Comparison of ENCODE assay signal across 14 cellular contexts in genomic region chr2:128298846-128299507, GRCh38.
"Had no signal": no experiment of that assay in that cellular context is flagged by ENCODE, and none has a peak within 500 bp of the region (broad histone marks: within the 10 kb centered on the region; RNA-seq: fewer than 3 reads in every experiment).

No MANE protein-coding gene starts in this region.

- H3K9me3 ChIP-seq: breast epithelium, pancreas, thyroid gland had no signal

- H3K9me3 Mint-ChIP-seq: activated T-helper 1 cell treated with anti-CD3 and anti-CD28 coated beads, Interleukin-12 subunit alpha, Interleukin-12 subunit beta, Interleukin-2, Interleukin-4 antibody, amounts not matched to agents 30 ng/mL and 10 ng/mL and 1 ng/mL, durations not matched to agents 14 hours and 24 hours and 36 hours; nephron had no signal

- DNase-seq: activated CD4-positive, CD25-positive, alpha-beta regulatory T cell treated with anti-CD3 and anti-CD28 coated beads, Interleukin-2, amount 50 U/mL, for 72 hours; activated naive CD8-positive, alpha-beta T cell treated with anti-CD3 and anti-CD28 coated beads, Interleukin-2, amount 10 ng/mL, durations not matched to agents 7 days and 5 days; anterior cingulate cortex; mesendoderm; stimulated activated CD4-positive, alpha-beta T cell treated with anti-CD3 and anti-CD28 coated beads, Interleukin-2, amount 100 ng/mL, for 48 hours; stimulated activated naive B cell treated with anti-CD40 and anti-IgM and Interleukin-4, amounts not matched to agents 10 μg/mL and 1 μg/mL and 100 μg/mL, for 72 hours; T-helper 1 cell; T1000; thyroid gland had no signal

- H3K27ac Mint-ChIP-seq: activated naive CD8-positive, alpha-beta T cell treated with anti-CD3 and anti-CD28 coated beads, Interleukin-2, amount 10 ng/mL, durations not matched to agents 7 days and 5 days; activated T-helper 1 cell treated with anti-CD3 and anti-CD28 coated beads, Interleukin-12 subunit alpha, Interleukin-12 subunit beta, Interleukin-2, Interleukin-4 antibody, amounts not matched to agents 30 ng/mL and 10 ng/mL and 1 ng/mL, durations not matched to agents 14 hours and 24 hours and 36 hours; nephron; stimulated activated naive B cell treated with anti-CD40 and anti-IgM and Interleukin-4, amounts not matched to agents 10 μg/mL and 1 μg/mL and 100 μg/mL, for 72 hours had no signal

- H3K4me1 ChIP-seq: pancreas, thyroid gland had no signal

- ATAC-seq: left lobe of liver; pancreas; stimulated activated naive B cell treated with anti-CD40 and anti-IgM and Interleukin-4, amounts not matched to agents 10 μg/mL and 1 μg/mL and 100 μg/mL, for 72 hours had no signal

- H3K4me3 ChIP-seq: breast epithelium, pancreas, thyroid gland had no signal

- H3K27me3 ChIP-seq: breast epithelium, pancreas, thyroid gland had no signal

- H3K4me3 Mint-ChIP-seq: activated naive CD8-positive, alpha-beta T cell treated with anti-CD3 and anti-CD28 coated beads, Interleukin-2, amount 10 ng/mL, durations not matched to agents 7 days and 5 days; activated T-helper 1 cell treated with anti-CD3 and anti-CD28 coated beads, Interleukin-12 subunit alpha, Interleukin-12 subunit beta, Interleukin-2, Interleukin-4 antibody, amounts not matched to agents 30 ng/mL and 10 ng/mL and 1 ng/mL, durations not matched to agents 14 hours and 24 hours and 36 hours; nephron; stimulated activated naive B cell treated with anti-CD40 and anti-IgM and Interleukin-4, amounts not matched to agents 10 μg/mL and 1 μg/mL and 100 μg/mL, for 72 hours had no signal

- H3K27me3 Mint-ChIP-seq: activated naive CD8-positive, alpha-beta T cell treated with anti-CD3 and anti-CD28 coated beads, Interleukin-2, amount 10 ng/mL, durations not matched to agents 7 days and 5 days; stimulated activated naive B cell treated with anti-CD40 and anti-IgM and Interleukin-4, amounts not matched to agents 10 μg/mL and 1 μg/mL and 100 μg/mL, for 72 hours had no signal

- H3K36me3 ChIP-seq: breast epithelium, pancreas, thyroid gland had no signal

- H3K36me3 Mint-ChIP-seq: activated naive CD8-positive, alpha-beta T cell treated with anti-CD3 and anti-CD28 coated beads, Interleukin-2, amount 10 ng/mL, durations not matched to agents 7 days and 5 days had no signal

- H3K27ac ChIP-seq: breast epithelium, pancreas, thyroid gland had no signal
